ENCODE assay signal across 8 cellular contexts in genomic region chr3:197711973-197712707, GRCh38. TPM values are rescaled to one million over a fixed set of nuclear protein-coding genes. Genes with fewer than 3 reads are reported as not detected.
A peak's percentile ranks its signal among the peaks of the same experiment; 100 is the strongest.
DNase-seq lines count a peak whose midpoint lies in the region; ATAC-seq, FAIRE-seq and TF ChIP-seq lines count a peak whose summit lies in the region.

No MANE protein-coding gene starts in this region.

- FAIRE-seq in pancreas (lab: Jason Lieb, UNC) = peak; percentile 84

- 69 to 71% methylated on average over 9 of the region's 9 CpGs for WGBS in pancreas, 2 donors
- WGBS in thymus = under 1% methylated on average over 9 of the region's 9 CpGs

- DNase-seq in BJ (ENCODE audit: low read depth) = peak; percentile 90
- DNase-seq in activated naive CD8-positive, alpha-beta T cell treated with anti-CD3 and anti-CD28 coated beads, Interleukin-2, amount 10 ng/mL, durations not matched to agents 7 days and 5 days = peak; percentile 65
- peak; percentile 89 for DNase-seq in Right ventricle myocardium inferior (ENCODE audit: missing footprints)
- DNase-seq in pancreas = peak in 3 of 6 donors; percentile 31 to 72 (median 38)

- H3K9me3 ChIP-seq in pancreas (no peaks in the 10 kb centered on the region), thymus (ENCODE audit: control insufficient read depth) (no peaks in the 10 kb centered on the region)

- H3K36me3 Mint-ChIP-seq in activated naive CD8-positive, alpha-beta T cell treated with anti-CD3 and anti-CD28 coated beads, Interleukin-2, amount 10 ng/mL, durations not matched to agents 7 days and 5 days = peaks cover 27% of the 10 kb centered on the region

- no peaks in the 10 kb centered on the region for H3K9me3 Mint-ChIP-seq in activated naive CD8-positive, alpha-beta T cell treated with anti-CD3 and anti-CD28 coated beads, Interleukin-2, amount 10 ng/mL, durations not matched to agents 7 days and 5 days

- peak overlapping the region in 2 of 4 donors; percentile 59 to 67 for H3K27ac ChIP-seq in pancreas
- H3K27ac ChIP-seq in thymus (ENCODE audit: low read depth) = peak overlapping the region; percentile 97

- TF ChIP-seq CTCF in BJ (IDR thresholded peaks at IDR 0.05; ENCODE audit: insufficient read depth, low read depth, low read length) = no peak
- TF ChIP-seq CTCF in pancreas (IDR thresholded peaks at IDR 0.05) = no peak

- H3K27me3 ChIP-seq in BJ (ENCODE audit: control insufficient read depth, insufficient read depth, low read length) (no peaks in the 10 kb centered on the region), pancreas (no peaks in the 10 kb centered on the region), thymus (ENCODE audit: control insufficient read depth, insufficient read depth) (no peaks in the 10 kb centered on the region)

- intact Hi-C loops in Right ventricle myocardium inferior (cut with DNase I) = loop anchor here (2.0 kb wide), 1 partner anchor 37 kb away; the partner anchor contains the start of gene FYTTD1
- intact Hi-C loops in pancreas (cut with DNase I) = no loop called here

- H3K4me1 ChIP-seq in pancreas (no peaks in the 10 kb centered on the region), thymus (ENCODE audit: control insufficient read depth, insufficient read depth, low read length) (peaks cover 3% of the 10 kb centered on the region)

- POLR2A ChIA-PET in BJ (lab: Charles Lee) = no interaction called here
- POLR2A ChIA-PET in activated naive CD8-positive, alpha-beta T cell treated with anti-CD3 and anti-CD28 coated beads, Interleukin-2, amount 10 ng/mL, durations not matched to agents 7 days and 5 days (lab: Charles Lee) = interaction anchor here (0.7 to 3.6 kb wide), 7 partner anchors 10 to 844 kb away, joined by 3 to 16 read pairs (median 5); partner anchors contain the start of genes LRCH3, RUBCN and SENP5

- H3K27ac Mint-ChIP-seq in activated naive CD8-positive, alpha-beta T cell treated with anti-CD3 and anti-CD28 coated beads, Interleukin-2, amount 10 ng/mL, durations not matched to agents 7 days and 5 days = peak overlapping the region; percentile 100

- no peaks in the 10 kb centered on the region for H3K27me3 Mint-ChIP-seq in activated naive CD8-positive, alpha-beta T cell treated with anti-CD3 and anti-CD28 coated beads, Interleukin-2, amount 10 ng/mL, durations not matched to agents 7 days and 5 days

- H3K4me1 Mint-ChIP-seq in activated naive CD8-positive, alpha-beta T cell treated with anti-CD3 and anti-CD28 coated beads, Interleukin-2, amount 10 ng/mL, durations not matched to agents 7 days and 5 days = peaks cover 30% of the 10 kb centered on the region

- H3K4me3 ChIP-seq in BJ (ENCODE audit: low read depth, low read length) (peak overlapping the region; percentile 38), pancreas (no peak overlapping the region), thymus (ENCODE audit: low read length) (peak overlapping the region; percentile 25)

- H3K36me3 ChIP-seq in BJ (ENCODE audit: control insufficient read depth, insufficient read depth, low read length) (no peaks in the 10 kb centered on the region; the same call in 1 of the 2 replicates), pancreas (no peaks in the 10 kb centered on the region), thymus (ENCODE audit: control insufficient read depth, insufficient read depth) (peaks cover 4% of the 10 kb centered on the region)

- H3K4me3 Mint-ChIP-seq in activated naive CD8-positive, alpha-beta T cell treated with anti-CD3 and anti-CD28 coated beads, Interleukin-2, amount 10 ng/mL, durations not matched to agents 7 days and 5 days = peak overlapping the region; percentile 92

- ATAC-seq in GM19463 (IDR thresholded peaks at IDR 0.05; ENCODE audit: unreplicated experiment) = peak; percentile 86
- ATAC-seq in HG03575 (IDR thresholded peaks at IDR 0.05; ENCODE audit: extremely low read depth, insufficient number of reproducible peaks, low FRiP score, unreplicated experiment) = peak; percentile 45
- peak; percentile 99 for ATAC-seq in SK-N-SH treated with all-trans-retinoic acid at 6 μM for 48 hours
- peak; percentile 100 for ATAC-seq in activated naive CD8-positive, alpha-beta T cell treated with anti-CD3 and anti-CD28 coated beads, Interleukin-2, amount 10 ng/mL, durations not matched to agents 7 days and 5 days (ENCODE audit: low read depth)
- peak; percentile 95 for ATAC-seq in Right ventricle myocardium inferior
- ATAC-seq in pancreas = peak in 3 of 4 donors; percentile 93 to 97 (median 96)

- CTCF ChIA-PET in BJ (lab: Yijun Ruan, JAX) = interaction anchor here (0.9 to 1.2 kb wide), 2 partner anchors 16 to 37 kb away, joined by 3 read pairs; no protein-coding TSS in a partner anchor

TF ChIP-seq in SK-N-SH treated with all-trans-retinoic acid at 6 μM for 48 hours, 23 proteins besides CTCF, POLR2A, EP300 and RAD21:
- peak; percentile 42; the same call in 1 of the 2 replicates for TF ChIP-seq ISL1 (CRISPR knock-in tag; IDR thresholded peaks at IDR 0.05)
- 0 out of 2 replicates have a peak, but pooled peaks have one; percentile 14 for TF ChIP-seq PATZ1 (CRISPR knock-in tag; IDR thresholded peaks at IDR 0.05; ENCODE audit: borderline replicate concordance)
- peak; percentile 81; the same call in 1 of the 2 replicates for TF ChIP-seq TOX (CRISPR knock-in tag; IDR thresholded peaks at IDR 0.05; ENCODE audit: borderline replicate concordance)
- TF ChIP-seq TSHZ2 (CRISPR knock-in tag; IDR thresholded peaks at IDR 0.05) = no peak
TF ChIP-seq in SK-N-SH treated with all-trans-retinoic acid at 6 μM for 48 hours: peak in this region for 3.

RNA-seq across cellular contexts. Expression of gene RUBCN, which starts 24.6 kb away (rescaled TPM):
- polyA plus RNA-seq in BJ (2011; rRNA removed) (8.6 and 15.3 TPM in 2 replicates), pancreas (10 to 100 TPM in 1 of 2 donors, 1 to 10 TPM in 1; 8.7 to 14.1 TPM), thymus (12.0 TPM)
- 16.4 and 19.1 TPM in 2 replicates for polyA minus RNA-seq in BJ (2011; rRNA and poly(A)+ RNA removed)
- 10 to 100 TPM; 55.1 to 55.8 TPM for total RNA-seq in activated naive CD8-positive, alpha-beta T cell treated with anti-CD3 and anti-CD28 coated beads, Interleukin-2, amount 10 ng/mL, durations not matched to agents 7 days and 5 days
- total RNA-seq in Right ventricle myocardium inferior (19.3 TPM), pancreas (10 to 100 TPM in 5 of 6 donors, 1 to 10 TPM in 1; 8.6 to 14.1 (median 13.0) TPM)

RNA-seq across cellular contexts. Expression of gene FYTTD1, which starts 37.5 kb away (rescaled TPM):
- polyA plus RNA-seq in BJ (2011; rRNA removed) (37.2 and 61.6 TPM in 2 replicates), pancreas (10 to 100 TPM in 1 of 2 donors, 1 to 10 TPM in 1; 8.3 to 11.0 TPM), thymus (24.2 TPM)
- polyA minus RNA-seq in BJ (2011; rRNA and poly(A)+ RNA removed) = 11.7 and 11.8 TPM in 2 replicates
- 10 to 100 TPM; 38.0 to 48.8 TPM for total RNA-seq in activated naive CD8-positive, alpha-beta T cell treated with anti-CD3 and anti-CD28 coated beads, Interleukin-2, amount 10 ng/mL, durations not matched to agents 7 days and 5 days
- total RNA-seq in Right ventricle myocardium inferior (65.2 TPM), pancreas (10 to 100 TPM; 22.8 to 37.9 (median 30.5) TPM)

Comparison
In these comparisons a context has a peak if more than half of its experiments do, and no peak if none do; other contexts are left out.
1. H3K4me3 ChIP-seq: peak in BJ (single experiment) and thymus (single experiment); none in pancreas (0 of 4).
2. ATAC-seq: peak in every context shown above with its lines; median percentile 100 in activated naive CD8-positive, alpha-beta T cell treated with anti-CD3 and anti-CD28 coated beads, Interleukin-2, amount 10 ng/mL, durations not matched to agents 7 days and 5 days; 99 in SK-N-SH treated with all-trans-retinoic acid at 6 μM for 48 hours; 96 in pancreas; 95 in Right ventricle myocardium inferior; 86 in GM19463; 45 in HG03575.